27 cellular contexts compared by ENCODE assay signal in genomic region chr1:10699470-10699835, GRCh38.
DNase-seq lines count a peak whose midpoint lies in the region; ATAC-seq and TF ChIP-seq lines count a peak whose summit lies in the region.
"Had no signal": no experiment of that assay in that cellular context is flagged by ENCODE, and none has a peak within 500 bp of the region (broad histone marks: within the 10 kb centered on the region; RNA-seq: fewer than 3 reads in every experiment).

No MANE protein-coding gene starts in this region.

- H3K27ac ChIP-seq in C4-2B = peak overlapping the region; percentile 96
- H3K27ac ChIP-seq in Panc1 (ENCODE audit: low read length) = peak overlapping the region; percentile 57; the same call in 1 of the 2 replicates
- peak overlapping the region; percentile 38 for H3K27ac ChIP-seq in lower lobe of right lung
- H3K27ac ChIP-seq: foreskin keratinocyte, parathyroid adenoma, Peyer's patch, SJCRH30 had no signal

- intact Hi-C loops in Panc1 (cut with micrococcal nuclease; ENCODE audit: unreplicated experiment) (no loop called here), lower lobe of right lung (cut with DNase I) (no loop called here)
- intact Hi-C loops in activated T-helper 2 cell treated with anti-CD3 and anti-CD28 coated beads, Interferon-gamma antibody, Interleukin-2, Interleukin-4, amounts not matched to agents 10 μg/mL and 5 μg/mL and 100 μg/mL, durations not matched to agents 14 hours and 24 hours and 36 hours (cut with micrococcal nuclease) = loop anchor here (10.0 kb wide), 1 partner anchor 875 kb away; the partner anchor contains the start of gene CLSTN1

- H3K4me1 ChIP-seq in Panc1 (ENCODE audit: control insufficient read depth, insufficient read depth, low read length) (peaks cover 11% of the 10 kb centered on the region), lower lobe of right lung (peaks cover 28% of the 10 kb centered on the region)
- H3K4me1 ChIP-seq: foreskin keratinocyte, parathyroid adenoma had no signal

- no peak overlapping the region for H3K4me3 ChIP-seq in Panc1 (ENCODE audit: low read depth in 2 of 2, low read length in 2 of 2)
- no peak overlapping the region for H3K4me3 ChIP-seq in lower lobe of right lung
- H3K4me3 ChIP-seq: K562, Peyer's patch, SJCRH30 had no signal

- no peaks in the 10 kb centered on the region for H3K9me3 ChIP-seq in Panc1 (ENCODE audit: control insufficient read depth, insufficient read depth, low read depth, low read length)
- H3K9me3 ChIP-seq in lower lobe of right lung = no peaks in the 10 kb centered on the region
- H3K9me3 ChIP-seq: Peyer's patch, SJCRH30 had no signal

- CTCF ChIA-PET in Panc1 (lab: Charles Lee) = no interaction called here

- no peaks in the 10 kb centered on the region for H3K9me3 Mint-ChIP-seq in stimulated activated memory B cell treated with anti-CD40 and anti-IgM and Interleukin-4, amounts not matched to agents 10 μg/mL and 1 μg/mL and 100 μg/mL, for 72 hours
- H3K9me3 Mint-ChIP-seq in activated T-helper 2 cell treated with anti-CD3 and anti-CD28 coated beads, Interferon-gamma antibody, Interleukin-2, Interleukin-4, amounts not matched to agents 10 μg/mL and 5 μg/mL and 100 μg/mL, durations not matched to agents 14 hours and 24 hours and 36 hours = no peaks in the 10 kb centered on the region
- H3K9me3 Mint-ChIP-seq: natural killer cell, T-cell had no signal

- peaks cover 8% of the 10 kb centered on the region for H3K4me1 Mint-ChIP-seq in stimulated activated memory B cell treated with anti-CD40 and anti-IgM and Interleukin-4, amounts not matched to agents 10 μg/mL and 1 μg/mL and 100 μg/mL, for 72 hours
- peaks cover 14% of the 10 kb centered on the region for H3K4me1 Mint-ChIP-seq in activated T-helper 2 cell treated with anti-CD3 and anti-CD28 coated beads, Interferon-gamma antibody, Interleukin-2, Interleukin-4, amounts not matched to agents 10 μg/mL and 5 μg/mL and 100 μg/mL, durations not matched to agents 14 hours and 24 hours and 36 hours (ENCODE audit: low read depth)

- H3K27me3 ChIP-seq in Panc1 (ENCODE audit: control insufficient read depth, insufficient read depth, low read length) (no peaks in the 10 kb centered on the region), lower lobe of right lung (ENCODE audit: low read depth) (no peaks in the 10 kb centered on the region)
- H3K27me3 ChIP-seq: foreskin keratinocyte, Peyer's patch had no signal

- no peaks in the 10 kb centered on the region for H3K36me3 Mint-ChIP-seq in stimulated activated memory B cell treated with anti-CD40 and anti-IgM and Interleukin-4, amounts not matched to agents 10 μg/mL and 1 μg/mL and 100 μg/mL, for 72 hours
- no peaks in the 10 kb centered on the region for H3K36me3 Mint-ChIP-seq in activated T-helper 2 cell treated with anti-CD3 and anti-CD28 coated beads, Interferon-gamma antibody, Interleukin-2, Interleukin-4, amounts not matched to agents 10 μg/mL and 5 μg/mL and 100 μg/mL, durations not matched to agents 14 hours and 24 hours and 36 hours (ENCODE audit: low read depth)
- H3K36me3 Mint-ChIP-seq: brain, natural killer cell, T-cell had no signal

- no peak for ATAC-seq in Panc1
- ATAC-seq in lower lobe of right lung = no peak
- ATAC-seq in stimulated activated memory B cell treated with anti-CD40 and anti-IgM and Interleukin-4, amounts not matched to agents 10 μg/mL and 1 μg/mL and 100 μg/mL, for 72 hours = no peak
- ATAC-seq: activated CD8-positive, alpha-beta T cell treated with anti-CD3 and anti-CD28 coated beads, Interleukin-2, amount 10 ng/mL, durations not matched to agents 7 days and 5 days; foreskin keratinocyte; K562; natural killer cell; sciatic nerve; T-cell had no signal

- TF ChIP-seq CTCF in C4-2B (conservative IDR thresholded peaks at IDR 0.05) (no peak), Panc1 (IDR thresholded peaks at IDR 0.05) (no peak), lower lobe of right lung (IDR thresholded peaks at IDR 0.05) (no peak)

- H3K27me3 Mint-ChIP-seq in stimulated activated memory B cell treated with anti-CD40 and anti-IgM and Interleukin-4, amounts not matched to agents 10 μg/mL and 1 μg/mL and 100 μg/mL, for 72 hours = peaks cover 12% of the 10 kb centered on the region
- H3K27me3 Mint-ChIP-seq in activated T-helper 2 cell treated with anti-CD3 and anti-CD28 coated beads, Interferon-gamma antibody, Interleukin-2, Interleukin-4, amounts not matched to agents 10 μg/mL and 5 μg/mL and 100 μg/mL, durations not matched to agents 14 hours and 24 hours and 36 hours (ENCODE audit: low read depth) = peaks cover 22% of the 10 kb centered on the region

- H3K36me3 ChIP-seq in Panc1 (ENCODE audit: control insufficient read depth, insufficient read depth, low read length) = no peaks in the 10 kb centered on the region
- H3K36me3 ChIP-seq in lower lobe of right lung = peaks cover 6% of the 10 kb centered on the region
- H3K36me3 ChIP-seq: SJCRH30 had no signal

- BruUV-seq in Panc1 (replicated peaks; lab: Mats Ljungman, UMichigan) = no TSS peak

- H3K4me3 Mint-ChIP-seq in stimulated activated memory B cell treated with anti-CD40 and anti-IgM and Interleukin-4, amounts not matched to agents 10 μg/mL and 1 μg/mL and 100 μg/mL, for 72 hours = no peak overlapping the region
- H3K4me3 Mint-ChIP-seq in activated T-helper 2 cell treated with anti-CD3 and anti-CD28 coated beads, Interferon-gamma antibody, Interleukin-2, Interleukin-4, amounts not matched to agents 10 μg/mL and 5 μg/mL and 100 μg/mL, durations not matched to agents 14 hours and 24 hours and 36 hours (ENCODE audit: low read depth) = no peak overlapping the region
- H3K4me3 Mint-ChIP-seq: activated CD8-positive, alpha-beta T cell treated with anti-CD3 and anti-CD28 coated beads, Interleukin-2, amount 10 ng/mL, durations not matched to agents 7 days and 5 days; natural killer cell; T-cell had no signal

- POLR2A ChIA-PET in Panc1 (lab: Charles Lee) = no interaction called here

- H3K27ac Mint-ChIP-seq in stimulated activated memory B cell treated with anti-CD40 and anti-IgM and Interleukin-4, amounts not matched to agents 10 μg/mL and 1 μg/mL and 100 μg/mL, for 72 hours = peak overlapping the region; percentile 20
- H3K27ac Mint-ChIP-seq in activated T-helper 2 cell treated with anti-CD3 and anti-CD28 coated beads, Interferon-gamma antibody, Interleukin-2, Interleukin-4, amounts not matched to agents 10 μg/mL and 5 μg/mL and 100 μg/mL, durations not matched to agents 14 hours and 24 hours and 36 hours = no peak overlapping the region
- H3K27ac Mint-ChIP-seq: activated CD8-positive, alpha-beta T cell treated with anti-CD3 and anti-CD28 coated beads, Interleukin-2, amount 10 ng/mL, durations not matched to agents 7 days and 5 days; natural killer cell; T-cell had no signal

- in situ Hi-C loops in Panc1 (cut with HindIII; ENCODE audit: low pct_unique_long_range_greater_than_20kb, low sequenced_read_pairs) = no loop called here

- DNase-seq in Panc1 (ENCODE audit: low read depth, low spot score) (no peak), lower lobe of right lung (no peak), cerebellar cortex (ENCODE audit: low spot score) (no peak), COLO668 (lab: John Stamatoyannopoulos, UW; ENCODE audit: unreplicated experiment) (no peak)
- no peak for DNase-seq in activated T-helper 2 cell treated with anti-CD3 and anti-CD28 coated beads, Interferon-gamma antibody, Interleukin-2, Interleukin-4, amounts not matched to agents 10 μg/mL and 5 μg/mL and 100 μg/mL, durations not matched to agents 14 hours and 24 hours and 36 hours (ENCODE audit: low spot score)
- DNase-seq in activated T-cell treated with anti-CD3 and anti-CD28 coated beads, Interleukin-2, amount 50 U/mL, for 1 hour = no peak
- DNase-seq: activated CD4-positive, CD25-positive, alpha-beta regulatory T cell treated with anti-CD3 and anti-CD28 coated beads, Interleukin-2, amount 50 U/mL, for 72 hours; activated CD8-positive, alpha-beta T cell treated with anti-CD3 and anti-CD28 coated beads, Interleukin-2, amount 10 ng/mL, durations not matched to agents 7 days and 5 days; effector CD4-positive, alpha-beta T cell; EL; erythroblast; MM.1S; natural killer cell; NCI-H1417; NCI-H510A; Peyer's patch; SJCRH30; stimulated activated CD4-positive, alpha-beta T cell treated with anti-CD3 and anti-CD28 coated beads, Interleukin-15, amount 100 ng/mL, for 24 hours; T-cell; trophoblast cell had no signal

Comparison
In these comparisons a context has a peak if more than half of its experiments do, and no peak if none do; other contexts are left out.
1. H3K27ac ChIP-seq: peak in every context shown above with its lines; median percentile 96 in C4-2B; 57 in Panc1; 38 in lower lobe of right lung.